ENCODE assay signal across 8 cellular contexts in genomic region chr6:27157461-27158315, GRCh38.
DNase-seq lines count a peak whose midpoint lies in the region; TF ChIP-seq lines count a peak whose summit lies in the region.

No MANE protein-coding gene starts in this region.

- peak; percentile 66 for DNase-seq in ELF-1 (ENCODE audit: low read depth, low spot score)
- DNase-seq in HEK293T (ENCODE audit: extremely low spot score): peak; percentile 50
- DNase-seq in NCI-H226: peak; percentile 67
- DNase-seq in activated CD4-positive, alpha-beta T cell treated with anti-CD3 and anti-CD28 coated beads, Interleukin-2, amount 50 U/mL, for 1 hour: peak; percentile 87
- peak; percentile 68 for DNase-seq in dermis blood vessel endothelial cell
- DNase-seq in medulla oblongata (ENCODE audit: extremely low spot score): peak; percentile 79
- DNase-seq in stimulated activated CD8-positive, alpha-beta memory T cell treated with anti-CD3 and anti-CD28 coated beads, Interleukin-15, amount 100 ng/mL, for 1 hour (ENCODE audit: low read depth): peak; percentile 69
- no peak for DNase-seq in SK-N-DZ (ENCODE audit: low spot score)

- POLR2A ChIA-PET in HEK293T (lab: Yijun Ruan, JAX): interaction anchor here (1.2 to 3.2 kb wide), 3 partner anchors 10 to 652 kb away, joined by 3 to 30 read pairs (median 4); a partner anchor contains a TSS

- CTCF ChIA-PET in HEK293T (lab: Yijun Ruan, JAX): interaction anchor here (0.6 kb wide), 1 partner anchor 63 kb away, joined by 3 read pairs; no protein-coding TSS in a partner anchor

TF ChIP-seq in HEK293T, 16 proteins besides CTCF, POLR2A, EP300 and RAD21:
- TF ChIP-seq L3MBTL2 (conservative IDR thresholded peaks at IDR 0.05): peak; percentile 58
- TF ChIP-seq LEF1 (IDR thresholded peaks at IDR 0.05; ENCODE audit: borderline replicate concordance): no peak
- no peak for TF ChIP-seq ZNF384 (IDR thresholded peaks at IDR 0.05)
